13 cellular contexts compared by ENCODE assay signal in the genomic region with DNA sequence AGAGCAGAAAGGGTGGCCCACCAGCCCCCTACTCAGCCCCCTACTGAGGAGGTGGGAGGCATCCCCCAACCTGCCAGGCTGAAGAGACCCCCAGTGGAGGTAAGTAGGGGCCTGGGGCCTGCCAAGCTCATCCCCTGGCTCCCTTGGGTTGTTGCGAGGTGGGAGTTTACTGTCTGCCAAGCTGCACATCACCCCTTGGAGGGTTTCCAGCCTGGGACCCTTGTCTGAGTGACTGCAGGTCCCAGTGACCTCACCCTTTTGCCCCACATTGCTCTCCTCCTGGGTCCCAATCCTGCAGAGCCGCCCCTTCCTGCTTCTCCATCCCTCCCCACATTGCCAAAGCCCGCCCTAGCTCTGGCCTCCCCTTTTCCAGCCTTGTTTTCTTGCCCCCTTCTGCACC. TPM values are rescaled to one million over a fixed set of nuclear protein-coding genes. Genes with fewer than 3 reads are reported as not detected.
DNase-seq lines count a peak whose midpoint lies in the region; ATAC-seq and TF ChIP-seq lines count a peak whose summit lies in the region.
"Had no signal": no experiment of that assay in that cellular context is flagged by ENCODE, and none has a peak within 500 bp of the region (broad histone marks: within the 10 kb centered on the region; RNA-seq: fewer than 3 reads in every experiment).

No MANE protein-coding gene starts in this region.

- H3K27ac ChIP-seq in right cardiac atrium (ENCODE audit: low read length) (peak overlapping the region; percentile 82), uterus (peak overlapping the region; percentile 52 to 70)

- H3K4me3 Mint-ChIP-seq in activated naive CD8-positive, alpha-beta T cell treated with anti-CD3 and anti-CD28 coated beads for 36 hours: peak overlapping the region; percentile 51
- H3K4me3 Mint-ChIP-seq in naive B cell: peak overlapping the region in 6 of 8 donors; percentile 36 to 76 (median 58)

- H3K4me3 ChIP-seq in right cardiac atrium (ENCODE audit: low read length): no peak overlapping the region
- no peak overlapping the region for H3K4me3 ChIP-seq in uterus

- peaks cover 29% of the 10 kb centered on the region for H3K4me1 Mint-ChIP-seq in activated naive CD8-positive, alpha-beta T cell treated with anti-CD3 and anti-CD28 coated beads for 36 hours
- peaks cover 23 to 40% (median 27%) of the 10 kb centered on the region in 3 donors for H3K4me1 Mint-ChIP-seq in naive B cell

- H3K27ac Mint-ChIP-seq in activated naive CD8-positive, alpha-beta T cell treated with anti-CD3 and anti-CD28 coated beads for 36 hours: no peak overlapping the region
- H3K27ac Mint-ChIP-seq in naive B cell: peak overlapping the region in 3 of 6 donors; percentile 38 to 77 (median 70)

- H3K27me3 ChIP-seq in right cardiac atrium (ENCODE audit: control insufficient read depth, insufficient read depth) (no peaks in the 10 kb centered on the region), uterus (no peaks in the 10 kb centered on the region)

- H3K9me3 ChIP-seq in right cardiac atrium (ENCODE audit: control insufficient read depth, low read length) (no peaks in the 10 kb centered on the region), uterus (no peaks in the 10 kb centered on the region)

- peaks cover 4% of the 10 kb centered on the region for H3K27me3 Mint-ChIP-seq in activated naive CD8-positive, alpha-beta T cell treated with anti-CD3 and anti-CD28 coated beads for 36 hours
- peaks cover 8 to 35% (median 33%) of the 10 kb centered on the region in 3 donors for H3K27me3 Mint-ChIP-seq in naive B cell

- H3K9me3 Mint-ChIP-seq in activated naive CD8-positive, alpha-beta T cell treated with anti-CD3 and anti-CD28 coated beads for 36 hours: no peaks in the 10 kb centered on the region
- H3K9me3 Mint-ChIP-seq in naive B cell: no peaks in the 10 kb centered on the region

- peaks cover 28% of the 10 kb centered on the region for H3K4me1 ChIP-seq in right cardiac atrium (ENCODE audit: control insufficient read depth, insufficient read depth, low read length)
- peaks cover 0 to 11% of the 10 kb centered on the region in 2 donors for H3K4me1 ChIP-seq in uterus

- no peak for ATAC-seq in right cardiac atrium
- no peak for ATAC-seq in left ventricle myocardium superior
- ATAC-seq in naive B cell (ENCODE audit: low read depth in 2 of 2): no peak

- TF ChIP-seq POLR2A in uterus (IDR thresholded peaks at IDR 0.05): no peak

- no peak for TF ChIP-seq CTCF in uterus (IDR thresholded peaks at IDR 0.05)

- H3K36me3 ChIP-seq in uterus: no peaks in the 10 kb centered on the region

- no peaks in the 10 kb centered on the region for H3K36me3 Mint-ChIP-seq in activated naive CD8-positive, alpha-beta T cell treated with anti-CD3 and anti-CD28 coated beads for 36 hours
- H3K36me3 Mint-ChIP-seq in naive B cell: no peaks in the 10 kb centered on the region

- DNase-seq in right cardiac atrium (no peak), left ventricle myocardium superior (no peak), naive B cell (no peak), uterus (no peak), midbrain (lab: John Stamatoyannopoulos, UW) (no peak), NCI-H1694 (lab: John Stamatoyannopoulos, UW) (no peak)
- no peak for DNase-seq in activated naive CD8-positive, alpha-beta T cell treated with anti-CD3 and anti-CD28 coated beads for 36 hours
- no peak for DNase-seq in activated CD4-positive, CD25-positive, alpha-beta regulatory T cell (lab: John Stamatoyannopoulos, UW)
- DNase-seq: IMR-90 had no signal

- intact Hi-C loops in right cardiac atrium (cut with DNase I): no loop called here
- intact Hi-C loops in left ventricle myocardium superior (cut with micrococcal nuclease): no loop called here
- intact Hi-C loops in uterus (cut with DNase I; ENCODE audit: low total_unique reads): no loop called here

- 95% methylated on average over 3 of the region's 3 CpGs for WGBS in right cardiac atrium

RNA-seq across cellular contexts. Expression of a gene that starts 1.0 kb away (rescaled TPM):
- total RNA-seq in right cardiac atrium (10 to 100 TPM; 16.1 to 33.1 (median 19.0) TPM), left ventricle myocardium superior (33.1 TPM), uterus (10 to 100 TPM; 15.7 to 75.3 (median 31.5) TPM)
- polyA plus RNA-seq in right cardiac atrium (18.8 TPM), naive B cell (ENCODE audit: low read depth in 6 of 6) (not detected)
- 1 to 10 TPM; 1.3 TPM for total RNA-seq in activated naive CD8-positive, alpha-beta T cell treated with anti-CD3 and anti-CD28 coated beads for 36 hours

RNA-seq across cellular contexts. Expression of a gene that starts 6.7 kb away (rescaled TPM):
- under 1 TPM; 0.40 to 0.76 (median 0.65) TPM for total RNA-seq in right cardiac atrium
- 0.95 TPM for polyA plus RNA-seq in right cardiac atrium
- total RNA-seq in left ventricle myocardium superior: 0.74 TPM
- total RNA-seq in activated naive CD8-positive, alpha-beta T cell treated with anti-CD3 and anti-CD28 coated beads for 36 hours: under 1 TPM; 0.41 to 0.42 TPM
- not detected for polyA plus RNA-seq in naive B cell (ENCODE audit: low read depth in 6 of 6)
- total RNA-seq in uterus: 1 to 10 TPM in 2 of 4 donors, under 1 TPM in 1, not detected in 1; 0.41 to 2.1 (median 1.6) TPM
- total RNA-seq: IMR-90, RPMI7951 had no signal

RNA-seq across cellular contexts. Expression of a gene that starts 23.1 kb away (rescaled TPM):
- total RNA-seq in right cardiac atrium: under 1 TPM in 2 of 4 donors, not detected in 2; 0.12 to 0.31 TPM
- polyA plus RNA-seq in right cardiac atrium: 0.14 TPM
- 0.10 TPM for total RNA-seq in left ventricle myocardium superior
- total RNA-seq in activated naive CD8-positive, alpha-beta T cell treated with anti-CD3 and anti-CD28 coated beads for 36 hours: not detected
- not detected for polyA plus RNA-seq in naive B cell (ENCODE audit: low read depth in 6 of 6)
- under 1 TPM in 2 of 4 donors, not detected in 2; 0.21 to 0.55 TPM for total RNA-seq in uterus
- total RNA-seq: dermis blood vessel endothelial cell, IMR-90, mononuclear cell, renal cortical epithelial cell, RPMI7951 had no signal
- polyA plus RNA-seq: IMR-90 had no signal

Comparison
In these comparisons a context has a peak if more than half of its experiments do, and no peak if none do; other contexts are left out.
1. RNA of a gene that starts 1.0 kb away (total RNA-seq): 15.7 to 75.3 TPM in uterus, 33.1 TPM in left ventricle myocardium superior (single experiment) and 16.1 to 33.1 TPM in right cardiac atrium; 1.3 TPM in activated naive CD8-positive, alpha-beta T cell treated with anti-CD3 and anti-CD28 coated beads for 36 hours; every median in the first group is over 4 times any median in the second.